ENCODE assay signal across 14 cellular contexts in genomic region chr10:123891147-123892011, GRCh38. TPM values are rescaled to one million over a fixed set of nuclear protein-coding genes. Genes with fewer than 3 reads are reported as not detected.
DNase-seq lines count a peak whose midpoint lies in the region; ATAC-seq and TF ChIP-seq lines count a peak whose summit lies in the region.
"Had no signal": no experiment of that assay in that cellular context is flagged by ENCODE, and none has a peak within 500 bp of the region (broad histone marks: within the 10 kb centered on the region; RNA-seq: fewer than 3 reads in every experiment).

CPXM2 (minus strand) TSS chr10:123891807; CDS start chr10:123891659, 148 bp downstream.

- POLR2A ChIA-PET in OCI-LY7 (lab: Charles Lee), result interaction anchor here (0.6 kb wide), 1 partner anchor 521 kb away, joined by 3 read pairs; no protein-coding TSS in a partner anchor

- no peaks in the 10 kb centered on the region for H3K79me2 ChIP-seq in OCI-LY7 (ENCODE audit: insufficient read depth, low read depth, low read length)

- TF ChIP-seq CTCF in AG09309 (IDR thresholded peaks at IDR 0.05; ENCODE audit: control insufficient read depth, insufficient read depth, low read depth, low read length, missing control alignments) (no peak), brain (conservative IDR thresholded peaks at IDR 0.05) (no peak), OCI-LY7 (conservative IDR thresholded peaks at IDR 0.05; ENCODE audit: low read length) (no peak)

- no peak within 1 kb of the TSS for H2AFZ ChIP-seq in OCI-LY7 (ENCODE audit: low read length)

- peaks cover 49% of the 10 kb centered on the region for H3K4me1 Mint-ChIP-seq in brain
- H3K4me1 Mint-ChIP-seq: activated B cell treated with CpG ODN at 0.5 μM for 24 hours, IgD-negative memory B cell had no signal

- no peaks in the 10 kb centered on the region for H3K4me1 ChIP-seq in OCI-LY7 (ENCODE audit: insufficient read depth, low read length, poor library complexity, severe bottlenecking)

- H3K4me2 ChIP-seq in OCI-LY7 (ENCODE audit: low read length), result no peak within 1 kb of the TSS

- H3K27ac ChIP-seq in OCI-LY7 (ENCODE audit: low read depth, low read length, poor library complexity, severe bottlenecking), result no peak within 1 kb of the TSS

- BruUV-seq in OCI-LY7 (replicated peaks; lab: Mats Ljungman, UMichigan), result no TSS peak

- H3K36me3 ChIP-seq in OCI-LY7 (ENCODE audit: insufficient read depth, low read length), result no peaks in the 10 kb centered on the region

- no peak for DNase-seq in AG09309 (ENCODE audit: low read depth)
- DNase-seq in iPS-NIHi11 (ENCODE audit: low spot score), result peak; percentile 65
- peak; percentile 18 for DNase-seq in retina
- DNase-seq in D341Med (ENCODE audit: low spot score), result no peak
- no peak for DNase-seq in occipital lobe (lab: John Stamatoyannopoulos, UW)
- no peak for DNase-seq in OCI-LY7 (ENCODE audit: low spot score)
- DNase-seq: activated B cell treated with CpG ODN at 0.5 μM for 24 hours; activated naive CD4-positive, alpha-beta T cell treated with anti-CD3 and anti-CD28 coated beads, Interleukin-2, amount 50 U/mL, for 16 hours; NCI-H2171; RPMI8226; stimulated activated CD4-positive, alpha-beta T cell treated with anti-CD3 and anti-CD28 coated beads, Interleukin-2, amount 100 ng/mL, for 24 hours had no signal

- no peak for ATAC-seq in HG03025 (IDR thresholded peaks at IDR 0.05; ENCODE audit: low FRiP score, unreplicated experiment)

- H3K4me3 ChIP-seq in AG09309 (ENCODE audit: control insufficient read depth, low read depth, low read length), result peak within 1 kb of the TSS; percentile 62
- H3K4me3 ChIP-seq in OCI-LY7 (ENCODE audit: low read depth, low read length, poor library complexity, severe bottlenecking), result no peak within 1 kb of the TSS

- intact Hi-C loops in OCI-LY7 (cut with micrococcal nuclease; ENCODE audit: unreplicated experiment), result no loop called here

- H3K9me3 ChIP-seq in OCI-LY7 (ENCODE audit: low read length), result no peaks in the 10 kb centered on the region

- H3K36me3 Mint-ChIP-seq in brain, result no peaks in the 10 kb centered on the region

- peak within 1 kb of the TSS in 2 of 5 experiments; percentile 52 to 77 for H3K27ac Mint-ChIP-seq in brain
- H3K27ac Mint-ChIP-seq: activated B cell treated with CpG ODN at 0.5 μM for 24 hours, IgD-negative memory B cell had no signal

- peaks cover 70% of the 10 kb centered on the region for H3K27me3 Mint-ChIP-seq in brain

- CTCF ChIA-PET in OCI-LY7 (lab: Charles Lee; ENCODE audit: unreplicated experiment), result no interaction called here

- no peaks in the 10 kb centered on the region for H4K20me1 ChIP-seq in OCI-LY7 (ENCODE audit: insufficient read depth, low read length)

- H3K9me3 Mint-ChIP-seq in brain, result peaks cover 0 to 6% (median 0%) of the 10 kb centered on the region in 5 experiments
- H3K9me3 Mint-ChIP-seq: activated B cell treated with CpG ODN at 0.5 μM for 24 hours, IgD-negative memory B cell had no signal

- no peaks in the 10 kb centered on the region for H3K9me2 ChIP-seq in OCI-LY7 (ENCODE audit: insufficient read depth, low read length)

- peak within 1 kb of the TSS in 3 of 5 experiments; percentile 39 to 62 (median 49) for H3K4me3 Mint-ChIP-seq in brain
- H3K4me3 Mint-ChIP-seq: activated B cell treated with CpG ODN at 0.5 μM for 24 hours had no signal

RNA-seq across cellular contexts. Expression of gene CPXM2, which starts in this region (rescaled TPM):
- polyA plus RNA-seq in brain (ENCODE audit: insufficient read depth, low read depth, low replicate concordance), result 1.6 TPM
- total RNA-seq in occipital lobe (0.16 TPM), OCI-LY7 (2022) (not detected in 2 replicates)
- total RNA-seq in OCI-LY7 (2014; rRNA removed; shearing (Covaris generic)), result not detected in 2 replicates
- total RNA-seq: activated B cell treated with CpG ODN at 0.5 μM for 24 hours had no signal
- polyA plus RNA-seq: IgD-negative memory B cell had no signal

Comparison
In these comparisons a context has a peak if more than half of its experiments do, and no peak if none do; other contexts are left out.
1. DNase-seq: peak in iPS-NIHi11 (single experiment) and retina (single experiment); none in AG09309 (single experiment), D341Med (single experiment), occipital lobe (single experiment) and OCI-LY7 (single experiment).